In genomic region chr17:65430209-65430833, GRCh38 we compare ENCODE assay signal across 22 cellular contexts.
"Had no signal": no experiment of that assay in that cellular context is flagged by ENCODE, and none has a peak within 500 bp of the region (broad histone marks: within the 10 kb centered on the region; RNA-seq: fewer than 3 reads in every experiment).

No MANE protein-coding gene starts in this region.

- DNase-seq: activated CD4-positive, alpha-beta T cell treated with anti-CD3 and anti-CD28 coated beads for 36 hours; activated CD4-positive, CD25-positive, alpha-beta regulatory T cell; activated CD8-positive, alpha-beta memory T cell treated with anti-CD3 and anti-CD28 coated beads, Interleukin-2, amount 10 ng/mL, durations not matched to agents 7 days and 5 days; activated CD8-positive, alpha-beta T cell treated with anti-CD3 and anti-CD28 coated beads, Interleukin-2, amount 10 ng/mL, durations not matched to agents 7 days and 5 days; activated naive CD4-positive, alpha-beta T cell treated with anti-CD3 and anti-CD28 coated beads, Interleukin-2, amount 50 U/mL, for 16 hours; activated T-cell treated with anti-CD3 and anti-CD28 coated beads, Interleukin-2, amount 50 U/mL, for 72 hours; amniotic stem cell; central memory CD4-positive, alpha-beta T cell; head of caudate nucleus; hypothalamus; immature natural killer cell; kidney; lower lobe of right lung; mesendoderm; T-helper 1 cell; tibial artery; upper lobe of right lung had no signal

- H3K27ac ChIP-seq: lower lobe of right lung, neutrophil, suprapubic skin, tibial artery, upper lobe of right lung had no signal

- H3K4me3 ChIP-seq: lower lobe of right lung, suprapubic skin, tibial artery, upper lobe of right lung had no signal

- H3K36me3 ChIP-seq: lower lobe of right lung, neutrophil, suprapubic skin, tibial artery, upper lobe of right lung had no signal

- H3K27ac Mint-ChIP-seq: activated CD4-positive, alpha-beta T cell treated with anti-CD3 and anti-CD28 coated beads for 36 hours; activated CD8-positive, alpha-beta memory T cell treated with anti-CD3 and anti-CD28 coated beads, Interleukin-2, amount 10 ng/mL, durations not matched to agents 7 days and 5 days; activated CD8-positive, alpha-beta T cell treated with anti-CD3 and anti-CD28 coated beads, Interleukin-2, amount 10 ng/mL, durations not matched to agents 7 days and 5 days; activated T-cell treated with anti-CD3 and anti-CD28 coated beads, Interleukin-2, amount 50 U/mL, for 72 hours; immature natural killer cell; nephron; T-helper 2 cell treated with Interferon-gamma antibody and Interleukin-4, amounts not matched to agents 5 μg/mL and 100 μg/mL, for 36 hours had no signal

- H3K9me3 ChIP-seq: lower lobe of right lung, neutrophil, suprapubic skin, upper lobe of right lung had no signal

- H3K4me1 Mint-ChIP-seq: activated CD8-positive, alpha-beta memory T cell treated with anti-CD3 and anti-CD28 coated beads, Interleukin-2, amount 10 ng/mL, durations not matched to agents 7 days and 5 days; immature natural killer cell had no signal

- H3K4me1 ChIP-seq: lower lobe of right lung, tibial artery had no signal

- ATAC-seq: activated CD4-positive, alpha-beta T cell treated with anti-CD3 and anti-CD28 coated beads for 36 hours; activated CD8-positive, alpha-beta memory T cell treated with anti-CD3 and anti-CD28 coated beads, Interleukin-2, amount 10 ng/mL, durations not matched to agents 7 days and 5 days; activated CD8-positive, alpha-beta T cell treated with anti-CD3 and anti-CD28 coated beads, Interleukin-2, amount 10 ng/mL, durations not matched to agents 7 days and 5 days; activated T-cell treated with anti-CD3 and anti-CD28 coated beads, Interleukin-2, amount 50 U/mL, for 72 hours; lower lobe of right lung; sciatic nerve; upper lobe of right lung had no signal

- H3K27me3 Mint-ChIP-seq: activated CD4-positive, alpha-beta T cell treated with anti-CD3 and anti-CD28 coated beads for 36 hours had no signal

- H3K36me3 Mint-ChIP-seq: activated CD8-positive, alpha-beta memory T cell treated with anti-CD3 and anti-CD28 coated beads, Interleukin-2, amount 10 ng/mL, durations not matched to agents 7 days and 5 days; immature natural killer cell had no signal

- H3K4me3 Mint-ChIP-seq: activated CD4-positive, alpha-beta T cell treated with anti-CD3 and anti-CD28 coated beads for 36 hours; activated CD8-positive, alpha-beta memory T cell treated with anti-CD3 and anti-CD28 coated beads, Interleukin-2, amount 10 ng/mL, durations not matched to agents 7 days and 5 days; activated CD8-positive, alpha-beta T cell treated with anti-CD3 and anti-CD28 coated beads, Interleukin-2, amount 10 ng/mL, durations not matched to agents 7 days and 5 days; activated T-cell treated with anti-CD3 and anti-CD28 coated beads, Interleukin-2, amount 50 U/mL, for 72 hours; immature natural killer cell; nephron; T-helper 2 cell treated with Interferon-gamma antibody and Interleukin-4, amounts not matched to agents 5 μg/mL and 100 μg/mL, for 36 hours had no signal

- H3K27me3 ChIP-seq: neutrophil, suprapubic skin, upper lobe of right lung had no signal
